ENCODE assay signal across 9 cellular contexts in the genomic region with DNA sequence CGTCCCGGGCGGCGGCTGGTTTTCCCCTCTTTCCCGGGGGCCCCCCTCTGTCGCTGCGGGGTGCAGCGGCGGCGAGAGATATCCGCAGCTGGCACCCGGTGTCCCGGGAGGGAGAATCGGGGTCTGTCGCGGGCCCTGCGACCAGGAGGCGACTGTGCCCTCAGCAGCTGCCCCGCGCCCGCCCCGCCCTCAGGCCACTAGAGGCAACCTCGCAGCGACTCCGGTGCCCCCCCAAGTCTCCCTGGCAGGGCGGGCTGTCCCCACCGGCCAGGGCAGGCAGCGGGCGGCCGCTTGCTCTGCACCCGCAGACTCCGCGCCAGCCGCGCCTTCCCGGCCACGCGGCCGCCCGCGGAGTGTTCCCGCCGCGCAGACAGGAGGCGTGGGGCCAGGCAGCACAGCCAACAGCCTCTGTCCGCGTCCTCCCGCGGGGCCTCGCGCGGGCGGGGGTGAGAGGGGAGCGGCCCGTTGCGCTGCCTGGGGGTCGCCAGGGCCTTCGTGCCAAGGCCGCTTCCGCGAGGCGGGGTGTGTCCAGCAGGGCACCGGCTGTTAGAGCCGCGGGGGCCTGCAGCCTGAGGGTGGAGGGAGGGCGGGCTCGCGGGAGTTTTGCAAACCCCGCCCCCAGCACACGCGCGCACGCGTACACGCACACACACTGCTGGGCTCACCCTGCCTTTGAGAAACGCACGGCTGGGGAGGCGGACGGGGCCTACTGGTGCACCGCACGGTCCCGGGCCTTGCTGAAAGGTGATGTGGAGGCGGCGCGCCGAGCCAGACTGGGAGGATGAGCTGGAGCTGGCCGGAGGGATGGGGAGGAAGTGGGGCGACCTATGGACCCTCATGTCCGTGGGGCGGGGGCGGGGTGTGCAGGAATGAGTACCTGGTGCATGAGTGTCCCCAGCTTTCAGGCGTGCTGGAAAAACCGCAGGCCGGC. TPM values are rescaled to one million over a fixed set of nuclear protein-coding genes. Genes with fewer than 3 reads are reported as not detected.
DNase-seq lines count a peak whose midpoint lies in the region; ATAC-seq, FAIRE-seq and TF ChIP-seq lines count a peak whose summit lies in the region.
"Had no signal": no experiment of that assay in that cellular context is flagged by ENCODE, and none has a peak within 500 bp of the region (broad histone marks: within the 10 kb centered on the region; RNA-seq: fewer than 3 reads in every experiment).

No MANE protein-coding gene starts in this region.

- H3K27me3 Mint-ChIP-seq in activated B cell treated with CpG ODN at 0.5 μM for 24 hours = no peaks in the 10 kb centered on the region

- CTCF ChIA-PET in activated B cell treated with CpG ODN at 0.5 μM for 24 hours (lab: Charles Lee) = interaction anchor here (1.0 kb wide), 1 partner anchor 212 kb away, joined by 3 read pairs; no protein-coding TSS in a partner anchor

- H3K4me3 ChIP-seq in bronchial epithelial cell (ENCODE audit: low read depth, low read length) (peak overlapping the region; percentile 39), lower lobe of right lung (peak overlapping the region; percentile 55)

- H3K4me3 Mint-ChIP-seq in activated B cell treated with CpG ODN at 0.5 μM for 24 hours = peak overlapping the region; percentile 75

- intact Hi-C loops in activated B cell treated with CpG ODN at 0.5 μM for 24 hours (cut with micrococcal nuclease) (loop anchor here (2.0 to 5.0 kb wide), 3 partner anchors 69 to 322 kb away; a partner anchor contains a TSS), lower lobe of right lung (cut with DNase I) (no loop called here)

- TF ChIP-seq CTCF in 22Rv1 (IDR thresholded peaks at IDR 0.05) (peak; percentile 19; the same call in 1 of the 2 replicates), activated B cell treated with CpG ODN at 0.5 μM for 24 hours (IDR thresholded peaks at IDR 0.05) (no peak), bronchial epithelial cell (IDR thresholded peaks at IDR 0.05; ENCODE audit: insufficient read depth, low read length, severe bottlenecking) (no peak), lower lobe of right lung (IDR thresholded peaks at IDR 0.05) (no peak)

- H3K4me1 ChIP-seq in lower lobe of right lung = peaks cover 5% of the 10 kb centered on the region

- H3K27ac Mint-ChIP-seq in activated B cell treated with CpG ODN at 0.5 μM for 24 hours = no peak overlapping the region

- DNase-seq in activated B cell treated with CpG ODN at 0.5 μM for 24 hours = peak; percentile 46
- peak; percentile 15 for DNase-seq in bronchial epithelial cell (ENCODE audit: low read depth)
- DNase-seq in lower lobe of right lung = peak; percentile 65
- peak; percentile 35 to 57 for DNase-seq in stimulated activated CD8-positive, alpha-beta memory T cell treated with anti-CD3 and anti-CD28 coated beads, Interleukin-15, amount 100 ng/mL, for 4 hours (ENCODE audit: low read depth in 2 of 2)
- DNase-seq in inferior parietal cortex (ENCODE audit: extremely low spot score) = no peak

- peaks cover 9% of the 10 kb centered on the region for H3K36me3 ChIP-seq in bronchial epithelial cell (ENCODE audit: control insufficient read depth, insufficient read depth, low read length)
- peaks cover 21% of the 10 kb centered on the region for H3K36me3 ChIP-seq in lower lobe of right lung

- peak overlapping the region; percentile 62 for H3K27ac ChIP-seq in 22Rv1
- H3K27ac ChIP-seq in lower lobe of right lung = no peak overlapping the region

- H3K9me3 Mint-ChIP-seq in activated B cell treated with CpG ODN at 0.5 μM for 24 hours = no peaks in the 10 kb centered on the region

- ATAC-seq in GM18858 (IDR thresholded peaks at IDR 0.05; ENCODE audit: unreplicated experiment) (peak; percentile 65), HG03139 (IDR thresholded peaks at IDR 0.05; ENCODE audit: unreplicated experiment) (peak; percentile 56), activated B cell treated with CpG ODN at 0.5 μM for 24 hours (ENCODE audit: low read depth) (peak; percentile 89), lower lobe of right lung (peak; percentile 83 to 94)

- POLR2A ChIA-PET in activated B cell treated with CpG ODN at 0.5 μM for 24 hours (lab: Charles Lee) = interaction anchor here (1.1 kb wide), 1 partner anchor 36 kb away, joined by 4 read pairs; no protein-coding TSS in a partner anchor

- H3K27me3 ChIP-seq in bronchial epithelial cell (ENCODE audit: control insufficient read depth, insufficient read depth, low read length) (no peaks in the 10 kb centered on the region), lower lobe of right lung (ENCODE audit: low read depth) (no peaks in the 10 kb centered on the region)

- FAIRE-seq in bronchial epithelial cell (lab: Jason Lieb, UNC) = no peak
- FAIRE-seq: G401.6 had no signal

- peaks cover 14% of the 10 kb centered on the region for H3K36me3 Mint-ChIP-seq in activated B cell treated with CpG ODN at 0.5 μM for 24 hours (ENCODE audit: low read depth)

- peaks cover 3% of the 10 kb centered on the region for H3K4me1 Mint-ChIP-seq in activated B cell treated with CpG ODN at 0.5 μM for 24 hours

- no peaks in the 10 kb centered on the region for H3K9me3 ChIP-seq in lower lobe of right lung

RNA-seq across cellular contexts. Expression of a gene that starts 41.4 kb away (rescaled TPM):
- total RNA-seq in activated B cell treated with CpG ODN at 0.5 μM for 24 hours (0.07 and 0.38 TPM in 2 replicates), bronchial epithelial cell (0.38 and 0.79 TPM in 2 replicates), lower lobe of right lung (4.1 TPM)
